In the genomic region with DNA sequence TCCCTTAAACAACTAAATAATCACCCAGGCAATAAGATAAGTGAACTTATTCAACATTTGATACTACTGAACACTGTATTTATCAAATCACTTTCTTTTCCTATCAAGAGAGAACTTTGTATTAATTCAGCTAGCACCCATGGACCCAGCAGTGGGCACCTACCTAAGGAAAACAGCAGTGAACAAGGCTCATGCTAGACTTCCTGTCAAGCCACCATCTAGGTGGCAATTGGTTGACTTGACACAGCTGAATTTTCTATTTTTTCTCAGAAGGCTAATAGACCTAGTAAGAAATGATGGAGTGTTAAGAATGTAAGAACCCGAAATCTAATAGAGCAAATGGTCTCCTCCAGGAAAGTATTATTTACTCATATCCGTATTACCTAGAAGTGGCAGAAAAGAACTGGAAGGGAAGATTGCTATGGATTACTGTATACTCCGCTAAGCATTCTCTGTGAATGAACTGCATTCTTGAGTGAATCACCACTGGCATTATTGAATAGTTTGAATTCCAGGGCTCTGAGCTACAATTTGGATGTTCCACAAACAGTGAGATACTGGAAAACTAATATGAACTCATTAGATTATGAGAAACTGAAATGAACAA, we compare ENCODE assay signal across 9 cellular contexts.
DNase-seq lines count a peak whose midpoint lies in the region; ATAC-seq and TF ChIP-seq lines count a peak whose summit lies in the region.
"Had no signal": no experiment of that assay in that cellular context is flagged by ENCODE, and none has a peak within 500 bp of the region (broad histone marks: within the 10 kb centered on the region; RNA-seq: fewer than 3 reads in every experiment).

No MANE protein-coding gene starts in this region.

- H3K27ac ChIP-seq in HCT116 (ENCODE audit: low read depth, low read length) = peak overlapping the region; percentile 61; the same call in 1 of the 2 replicates
- H3K27ac ChIP-seq in thoracic aorta = peak overlapping the region; percentile 66 to 67
- H3K27ac ChIP-seq: SK-N-MC had no signal

- CTCF ChIA-PET in HCT116 (lab: Charles Lee) = no interaction called here

- no peak overlapping the region for H2AFZ ChIP-seq in HCT116 (ENCODE audit: low read depth, low read length, poor library complexity, severe bottlenecking)

- ATAC-seq in HCT116 = peak; percentile 76
- no peak for ATAC-seq in thoracic aorta (ENCODE audit: insufficient number of reproducible peaks, low FRiP score, low read depth)
- no peak for ATAC-seq in GM21619 (IDR thresholded peaks at IDR 0.05; ENCODE audit: unreplicated experiment)

- no peaks in the 10 kb centered on the region for H3K4me1 Mint-ChIP-seq in progenitor cell of endocrine pancreas (ENCODE audit: low read depth)

- H3K4me3 ChIP-seq in HCT116 (replicated peaks in 1 of 2; ENCODE audit: low read depth in 1 of 2, low read length in 2 of 2) (peak overlapping the region in 1 of 2 experiments; percentile 12; a peak in 1 of 4 replicates), thoracic aorta (no peak overlapping the region)
- H3K4me3 ChIP-seq: SK-N-MC had no signal

- BruUV-seq in HCT116 (replicated peaks; lab: Mats Ljungman, UMichigan) = no TSS peak

- no peak for TF ChIP-seq CTCF in HCT116 (IDR thresholded peaks at IDR 0.05 in 2 of 3, conservative IDR thresholded peaks at IDR 0.05 in 1 of 3; ENCODE audit: borderline replicate concordance in 1 of 3, insufficient read depth in 1 of 3, low read depth in 2 of 3, low read length in 2 of 3)
- no peak for TF ChIP-seq CTCF in thoracic aorta (IDR thresholded peaks at IDR 0.05)
- no peak for TF ChIP-seq CTCF in progenitor cell of endocrine pancreas (IDR thresholded peaks at IDR 0.05; ENCODE audit: unreplicated experiment)

- no peak overlapping the region for H3K27ac Mint-ChIP-seq in progenitor cell of endocrine pancreas

- RAD21 ChIA-PET in HCT116 (lab: Charles Lee; ENCODE audit: low non-redundant PET in 1 of 2, low total read pairs in 2 of 2, uncharacterized antibody in 2 of 2, unreplicated experiment in 2 of 2) = no interaction called here

- H3K27me3 ChIP-seq in HCT116 (ENCODE audit: insufficient read depth, low read length) (no peaks in the 10 kb centered on the region), thoracic aorta (replicated peaks; ENCODE audit: insufficient read depth) (no peaks in the 10 kb centered on the region)

- H4K20me1 ChIP-seq in HCT116 (ENCODE audit: insufficient read depth) = no peaks in the 10 kb centered on the region

- no peak overlapping the region for H3K4me3 Mint-ChIP-seq in progenitor cell of endocrine pancreas (ENCODE audit: low read depth)

- H3K36me3 ChIP-seq in HCT116 (ENCODE audit: control insufficient read depth in 1 of 2, insufficient read depth in 2 of 2, low read length in 2 of 2) (no peaks in the 10 kb centered on the region), thoracic aorta (no peaks in the 10 kb centered on the region)

- TF ChIP-seq POLR2A in HCT116 (IDR thresholded peaks at IDR 0.05; ENCODE audit: borderline replicate concordance, extremely low read depth, insufficient read depth, insufficient read length) = no peak

- H3K4me1 ChIP-seq in HCT116 (ENCODE audit: control insufficient read depth in 1 of 2, insufficient read depth in 2 of 2, low read length in 2 of 2) = peaks cover 14 to 43% of the 10 kb centered on the region in 2 experiments
- peaks cover 22 to 23% of the 10 kb centered on the region in 2 donors for H3K4me1 ChIP-seq in thoracic aorta (ENCODE audit: control insufficient read depth in 1 of 2, low read depth in 2 of 2)

- intact Hi-C loops in HCT116 (cut with micrococcal nuclease) = no loop called here

- H3K27me3 Mint-ChIP-seq in progenitor cell of endocrine pancreas = no peaks in the 10 kb centered on the region

- H3K4me2 ChIP-seq in HCT116 (ENCODE audit: low read length) = peak overlapping the region; percentile 54

- peak overlapping the region; percentile 8; the same call in 1 of the 2 replicates for H3K9ac ChIP-seq in HCT116 (ENCODE audit: low read length)

- H3K9me3 Mint-ChIP-seq in progenitor cell of endocrine pancreas (ENCODE audit: low read depth) = peaks cover 16% of the 10 kb centered on the region

- no peaks in the 10 kb centered on the region for H3K9me2 ChIP-seq in HCT116 (ENCODE audit: insufficient read depth)

- peak; percentile 38 for DNase-seq in HCT116 (ENCODE audit: low read depth, low spot score)
- peak; percentile 63 for DNase-seq in amniotic stem cell (lab: John Stamatoyannopoulos, UW)
- peak; percentile 34 for DNase-seq in hepatic stellate cell (ENCODE audit: low spot score)
- no peak for DNase-seq in thoracic aorta (ENCODE audit: low spot score)
- DNase-seq in progenitor cell of endocrine pancreas (ENCODE audit: low spot score, unreplicated experiment) = no peak
- DNase-seq in cerebellar cortex (ENCODE audit: low spot score) = no peak
- DNase-seq: cortex of kidney had no signal

- no peaks in the 10 kb centered on the region for H3K36me3 Mint-ChIP-seq in progenitor cell of endocrine pancreas (ENCODE audit: insufficient read depth)

- H3K9me3 ChIP-seq in HCT116 (ENCODE audit: control insufficient read depth in 1 of 2, insufficient read depth in 1 of 2, low read depth in 1 of 2, low read length in 2 of 2) (no peaks in the 10 kb centered on the region), thoracic aorta (no peaks in the 10 kb centered on the region)

- POLR2A ChIA-PET in HCT116 (lab: Charles Lee) = interaction anchor here (1.5 kb wide), 1 partner anchor 10 kb away, joined by 4 read pairs; no protein-coding TSS in a partner anchor

- TF ChIP-seq RAD21 in HCT116 (IDR thresholded peaks at IDR 0.05; ENCODE audit: low read depth) = no peak

- no peaks in the 10 kb centered on the region for H3K79me2 ChIP-seq in HCT116 (ENCODE audit: insufficient read depth, low read length)

TF ChIP-seq in HCT116, 20 proteins besides CTCF, POLR2A, EP300 and RAD21:
- TF ChIP-seq ZNF274 (IDR thresholded peaks at IDR 0.05; ENCODE audit: low read depth, low read length) (no peak), SP1 (IDR thresholded peaks at IDR 0.05; ENCODE audit: low read depth) (peak; percentile 49; the same call in 1 of the 2 replicates), FOSL1 (IDR thresholded peaks at IDR 0.05; ENCODE audit: low read depth) (peak; percentile 73), JUND (IDR thresholded peaks at IDR 0.05) (peak; percentile 68)

Comparison
In these comparisons a context has a peak if more than half of its experiments do, and no peak if none do; other contexts are left out.
1. DNase-seq: peak in HCT116 (single experiment), amniotic stem cell (single experiment) and hepatic stellate cell (single experiment); none in thoracic aorta (single experiment), progenitor cell of endocrine pancreas (single experiment) and cerebellar cortex (single experiment).